19 cellular contexts compared by ENCODE assay signal in the genomic region with DNA sequence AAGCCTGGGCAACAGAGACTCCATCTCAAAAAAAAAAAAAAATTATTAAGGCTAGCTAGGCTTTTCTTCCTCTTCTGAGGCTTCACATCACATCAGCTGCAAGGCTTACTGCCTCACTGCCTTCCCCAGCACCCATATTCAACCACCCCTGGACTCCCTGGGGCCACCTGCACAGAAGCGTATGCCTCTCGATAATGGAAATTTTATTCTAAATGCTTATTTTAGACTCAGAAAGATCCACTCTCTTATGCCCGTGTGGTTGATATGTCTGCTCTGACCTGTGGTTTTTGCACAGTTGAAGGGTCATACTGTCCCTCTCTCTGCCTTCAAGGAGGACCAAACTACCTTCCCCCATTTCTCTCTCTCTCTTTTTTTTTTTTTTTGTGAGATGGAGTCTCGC. TPM values are rescaled to one million over a fixed set of nuclear protein-coding genes. Genes with fewer than 3 reads are reported as not detected.
DNase-seq lines count a peak whose midpoint lies in the region; ATAC-seq and TF ChIP-seq lines count a peak whose summit lies in the region.
"Had no signal": no experiment of that assay in that cellular context is flagged by ENCODE, and none has a peak within 500 bp of the region (broad histone marks: within the 10 kb centered on the region; RNA-seq: fewer than 3 reads in every experiment).

No MANE protein-coding gene starts in this region.

- H3K4me3 ChIP-seq in OCI-LY3 (ENCODE audit: low read length) = peak overlapping the region; percentile 62
- no peak overlapping the region for H3K4me3 ChIP-seq in ovary
- H3K4me3 ChIP-seq: coronary artery, heart left ventricle, psoas muscle, testis had no signal

- no peak for TF ChIP-seq EP300 in ovary (IDR thresholded peaks at IDR 0.05)

- H3K36me3 ChIP-seq in OCI-LY3 (replicated peaks; ENCODE audit: low read depth, low read length) (no peaks in the 10 kb centered on the region), ovary (no peaks in the 10 kb centered on the region)
- H3K36me3 ChIP-seq: heart left ventricle had no signal

- intact Hi-C loops in ovary (cut with DNase I) = no loop called here
- intact Hi-C loops in CD14-positive monocyte (cut with micrococcal nuclease) = no loop called here

- peak overlapping the region; percentile 61; the same call in 1 of the 2 replicates for H3K9ac ChIP-seq in OCI-LY3 (ENCODE audit: low read length)

- WGBS in ovary, 3 donors = 70 to 87% (median 71%) methylated on average over 4 of the region's 4 CpGs

- no peak for TF ChIP-seq CTCF in OCI-LY3 (IDR thresholded peaks at IDR 0.05; ENCODE audit: low read depth, low read length)
- TF ChIP-seq CTCF in ovary (IDR thresholded peaks at IDR 0.05) = no peak
- TF ChIP-seq CTCF in CD14-positive monocyte (IDR thresholded peaks at IDR 0.05) = no peak

- peaks cover 14% of the 10 kb centered on the region for H3K79me2 ChIP-seq in OCI-LY3 (ENCODE audit: low read length)

- H3K9me3 ChIP-seq in OCI-LY3 (ENCODE audit: insufficient read depth, low read length) = no peaks in the 10 kb centered on the region
- H3K9me3 ChIP-seq in ovary = no peaks in the 10 kb centered on the region
- H3K9me3 ChIP-seq: heart left ventricle, psoas muscle, testis had no signal

- H4K20me1 ChIP-seq in OCI-LY3 (ENCODE audit: insufficient read depth, low read length) = no peaks in the 10 kb centered on the region

- H3K36me3 Mint-ChIP-seq in naive B cell (peaks cover 0 to 11% of the 10 kb centered on the region in 2 donors), CD14-positive monocyte (no peaks in the 10 kb centered on the region)
- H3K36me3 Mint-ChIP-seq in T-helper 2 cell treated with Interferon-gamma antibody and Interleukin-4, amounts not matched to agents 5 μg/mL and 100 μg/mL, for 36 hours (ENCODE audit: low read depth) = no peaks in the 10 kb centered on the region

- H3K4me1 ChIP-seq in OCI-LY3 (ENCODE audit: low read length) (peaks cover 60% of the 10 kb centered on the region), ovary (ENCODE audit: insufficient read depth) (no peaks in the 10 kb centered on the region)
- H3K4me1 ChIP-seq: testis had no signal

- peak overlapping the region in 2 of 6 donors; percentile 89 to 97 for H3K27ac Mint-ChIP-seq in naive B cell
- no peak overlapping the region for H3K27ac Mint-ChIP-seq in T-helper 2 cell treated with Interferon-gamma antibody and Interleukin-4, amounts not matched to agents 5 μg/mL and 100 μg/mL, for 36 hours
- no peak overlapping the region for H3K27ac Mint-ChIP-seq in CD14-positive monocyte

- H3K27me3 Mint-ChIP-seq in naive B cell (no peaks in the 10 kb centered on the region), CD14-positive monocyte (ENCODE audit: low read depth in 3 of 3) (peaks cover 48 to 57% (median 52%) of the 10 kb centered on the region in 3 donors)
- peaks cover 19% of the 10 kb centered on the region for H3K27me3 Mint-ChIP-seq in T-helper 2 cell treated with Interferon-gamma antibody and Interleukin-4, amounts not matched to agents 5 μg/mL and 100 μg/mL, for 36 hours (ENCODE audit: low read depth)

- H3K4me1 Mint-ChIP-seq in naive B cell (peaks cover 14 to 16% (median 15%) of the 10 kb centered on the region in 3 donors), CD14-positive monocyte (no peaks in the 10 kb centered on the region)
- no peaks in the 10 kb centered on the region for H3K4me1 Mint-ChIP-seq in T-helper 2 cell treated with Interferon-gamma antibody and Interleukin-4, amounts not matched to agents 5 μg/mL and 100 μg/mL, for 36 hours (ENCODE audit: low read depth)

- H3K4me2 ChIP-seq in OCI-LY3 (ENCODE audit: low read length) = peak overlapping the region; percentile 80

- H3K4me3 Mint-ChIP-seq in naive B cell (peak overlapping the region in 6 of 8 donors; percentile 64 to 88 (median 82)), CD14-positive monocyte (peak overlapping the region in 1 of 2 donors; percentile 52)
- no peak overlapping the region for H3K4me3 Mint-ChIP-seq in T-helper 2 cell treated with Interferon-gamma antibody and Interleukin-4, amounts not matched to agents 5 μg/mL and 100 μg/mL, for 36 hours

- DNase-seq in naive B cell = peak; percentile 82
- no peak for DNase-seq in T-helper 2 cell treated with Interferon-gamma antibody and Interleukin-4, amounts not matched to agents 5 μg/mL and 100 μg/mL, for 36 hours (ENCODE audit: low spot score)
- DNase-seq in stimulated activated CD4-positive, alpha-beta T cell treated with anti-CD3 and anti-CD28 coated beads, Interleukin-4, amount 100 ng/mL, for 1 hour = no peak
- no peak for DNase-seq in ovary
- DNase-seq in CD14-positive monocyte (ENCODE audit: low spot score) = no peak
- DNase-seq: activated effector memory CD4-positive, alpha-beta T cell treated with anti-CD3 and anti-CD28 coated beads, Interleukin-2, amount 50 U/mL, for 16 hours; psoas muscle; testis had no signal

- H3K27me3 ChIP-seq in OCI-LY3 (ENCODE audit: low read depth, low read length) (no peaks in the 10 kb centered on the region), ovary (no peaks in the 10 kb centered on the region)
- H3K27me3 ChIP-seq: testis had no signal

- H2AFZ ChIP-seq in OCI-LY3 (ENCODE audit: low read depth, low read length) = peak overlapping the region; percentile 69; the same call in 1 of the 2 replicates

- no peak for TF ChIP-seq POLR2A in ovary (IDR thresholded peaks at IDR 0.05)

- ATAC-seq in GM18858 (IDR thresholded peaks at IDR 0.05; ENCODE audit: unreplicated experiment) = peak; percentile 38
- peak; percentile 41 for ATAC-seq in HG02678 (IDR thresholded peaks at IDR 0.05; ENCODE audit: unreplicated experiment)
- peak; percentile 89 to 91 for ATAC-seq in naive B cell (ENCODE audit: low read depth in 2 of 2)
- ATAC-seq: HCT116 had no signal

- H3K9me3 Mint-ChIP-seq in naive B cell = no peaks in the 10 kb centered on the region
- H3K9me3 Mint-ChIP-seq in T-helper 2 cell treated with Interferon-gamma antibody and Interleukin-4, amounts not matched to agents 5 μg/mL and 100 μg/mL, for 36 hours = no peaks in the 10 kb centered on the region
- peaks cover 0 to 2% (median 0%) of the 10 kb centered on the region in 7 donors for H3K9me3 Mint-ChIP-seq in CD14-positive monocyte

- peak overlapping the region; percentile 91 for H3K27ac ChIP-seq in OCI-LY3 (ENCODE audit: low read length)
- no peak overlapping the region for H3K27ac ChIP-seq in ovary
- H3K27ac ChIP-seq: testis, VCaP had no signal

RNA-seq across cellular contexts. Expression of a gene that starts 1.5 kb away (rescaled TPM):
- polyA plus RNA-seq in naive B cell (ENCODE audit: low read depth in 6 of 6) (1,000 to 10,000 TPM in 1 of 6 donors, 100 to 1,000 TPM in 5; 625 to 1,343 (median 750) TPM), ovary (under 1 TPM; 0.06 to 0.42 TPM), CD14-positive monocyte (under 1 TPM; 0.39 to 0.51 TPM)
- total RNA-seq in ovary = under 1 TPM in 2 of 7 donors, not detected in 5; 0.31 to 0.80 TPM
- total RNA-seq: activated CD8-positive, alpha-beta memory T cell treated with anti-CD3 and anti-CD28 coated beads for 36 hours; testis had no signal

RNA-seq across cellular contexts. Expression of a gene that starts 15.8 kb away (rescaled TPM):
- 1 to 10 TPM; 3.9 to 7.3 (median 5.3) TPM for polyA plus RNA-seq in naive B cell (ENCODE audit: low read depth in 6 of 6)
- total RNA-seq in ovary = 1 to 10 TPM in 5 of 7 donors, under 1 TPM in 2; 0.24 to 4.6 (median 1.2) TPM
- polyA plus RNA-seq in ovary = under 1 TPM; 0.32 to 0.99 TPM
- under 1 TPM; 0.36 to 0.39 TPM for polyA plus RNA-seq in CD14-positive monocyte

RNA-seq across cellular contexts. Expression of a gene that starts 42.6 kb away (rescaled TPM):
- polyA plus RNA-seq in naive B cell (ENCODE audit: low read depth in 6 of 6) (100 to 1,000 TPM; 232 to 404 (median 304) TPM), ovary (10 to 100 TPM in 1 of 2 donors, 1 to 10 TPM in 1; 3.8 to 31.7 TPM), CD14-positive monocyte (10 to 100 TPM; 12.1 to 41.5 TPM)
- 10 to 100 TPM in 1 of 7 donors, 1 to 10 TPM in 5, under 1 TPM in 1; 0.89 to 14.3 (median 4.2) TPM for total RNA-seq in ovary
- total RNA-seq: activated CD8-positive, alpha-beta memory T cell treated with anti-CD3 and anti-CD28 coated beads for 36 hours; Daoy; kidney epithelial cell had no signal
- polyA plus RNA-seq: BJ had no signal

RNA-seq across cellular contexts. Expression of a gene that starts 44.0 kb away (rescaled TPM):
- polyA plus RNA-seq in naive B cell (ENCODE audit: low read depth in 6 of 6) (100 to 1,000 TPM in 1 of 6 donors, 10 to 100 TPM in 5; 58.2 to 109 (median 66.5) TPM), ovary (10 to 100 TPM; 16.9 to 26.4 TPM), CD14-positive monocyte (10 to 100 TPM; 30.5 to 32.0 TPM)
- total RNA-seq in ovary = 10 to 100 TPM; 15.0 to 28.9 (median 19.8) TPM

Comparison
In these comparisons a context has a peak if more than half of its experiments do, and no peak if none do; other contexts are left out.
1. ATAC-seq: peak in every context shown above with its lines; median percentile 90 in naive B cell; 41 in HG02678; 38 in GM18858.
2. RNA of a gene that starts 1.5 kb away (polyA plus RNA-seq): 625 to 1,343 TPM in naive B cell; 0.39 to 0.51 TPM in CD14-positive monocyte and 0.06 to 0.42 TPM in ovary; every median in the first group is over 100 times any median in the second.
3. RNA of a gene that starts 42.6 kb away (polyA plus RNA-seq): 232 to 404 TPM in naive B cell; 12.1 to 41.5 TPM in CD14-positive monocyte and 3.8 to 31.7 TPM in ovary; every median in the first group is over 4 times any median in the second.